ENCODE assay signal across 20 cellular contexts in genomic region chr11:1176224-1177019, GRCh38. TPM values are rescaled to one million over a fixed set of nuclear protein-coding genes. Genes with fewer than 3 reads are reported as not detected.
DNase-seq lines count a peak whose midpoint lies in the region; ATAC-seq and TF ChIP-seq lines count a peak whose summit lies in the region.
"Had no signal": no experiment of that assay in that cellular context is flagged by ENCODE, and none has a peak within 500 bp of the region (broad histone marks: within the 10 kb centered on the region; RNA-seq: fewer than 3 reads in every experiment).

No MANE protein-coding gene starts in this region.

- H3K9me3 ChIP-seq in right atrium auricular region, result no peaks in the 10 kb centered on the region
- no peaks in the 10 kb centered on the region for H3K9me3 ChIP-seq in lower lobe of right lung
- H3K9me3 ChIP-seq: A549 had no signal

- H3K36me3 ChIP-seq in right atrium auricular region (no peaks in the 10 kb centered on the region), lower lobe of right lung (no peaks in the 10 kb centered on the region)

- H3K4me1 Mint-ChIP-seq in stimulated activated naive CD8-positive, alpha-beta T cell treated with anti-CD3 and anti-CD28 coated beads, Interleukin-15, amount 100 ng/mL, for 72 hours, result no peaks in the 10 kb centered on the region
- H3K4me1 Mint-ChIP-seq: GM23338 had no signal

- H3K27me3 ChIP-seq in right atrium auricular region (no peaks in the 10 kb centered on the region), lower lobe of right lung (ENCODE audit: low read depth) (peaks cover under 1% of the 10 kb centered on the region)

- H3K4me1 ChIP-seq in right atrium auricular region (no peaks in the 10 kb centered on the region), lower lobe of right lung (no peaks in the 10 kb centered on the region)
- H3K4me1 ChIP-seq: A549 had no signal

- H3K27ac Mint-ChIP-seq in stimulated activated naive CD8-positive, alpha-beta T cell treated with anti-CD3 and anti-CD28 coated beads, Interleukin-15, amount 100 ng/mL, for 72 hours, result no peak overlapping the region
- H3K27ac Mint-ChIP-seq: GM23338, HFFc6 had no signal

- intact Hi-C loops in Right ventricle myocardium inferior (cut with DNase I) (no loop called here), lower lobe of right lung (cut with DNase I) (no loop called here)

- H3K27ac ChIP-seq in right atrium auricular region (no peak overlapping the region), lower lobe of right lung (no peak overlapping the region)
- H3K27ac ChIP-seq: 22Rv1, A549, C4-2B had no signal

- no peaks in the 10 kb centered on the region for H3K27me3 Mint-ChIP-seq in stimulated activated naive CD8-positive, alpha-beta T cell treated with anti-CD3 and anti-CD28 coated beads, Interleukin-15, amount 100 ng/mL, for 72 hours

- ATAC-seq in Right ventricle myocardium inferior, result no peak
- ATAC-seq in stimulated activated naive CD8-positive, alpha-beta T cell treated with anti-CD3 and anti-CD28 coated beads, Interleukin-15, amount 100 ng/mL, for 72 hours, result peak; percentile 19
- no peak for ATAC-seq in stimulated activated naive CD8-positive, alpha-beta T cell treated with anti-CD3 and anti-CD28 coated beads, Interleukin-15, Interleukin-2, amounts not matched to agents 100 U/mL and 50 U/mL, for 24 hours
- peak in 1 of 2 donors; percentile 5 for ATAC-seq in lower lobe of right lung
- ATAC-seq: A549, GM23338, HCT116, HepG2 had no signal

- no peak overlapping the region for H3K4me3 ChIP-seq in right atrium auricular region
- H3K4me3 ChIP-seq in lower lobe of right lung, result no peak overlapping the region
- H3K4me3 ChIP-seq: A549, GM23338 had no signal

- peak; percentile 64 for DNase-seq in Right ventricle myocardium inferior (ENCODE audit: missing footprints)
- no peak for DNase-seq in right atrium auricular region (ENCODE audit: low spot score)
- no peak for DNase-seq in stimulated activated naive CD8-positive, alpha-beta T cell treated with anti-CD3 and anti-CD28 coated beads, Interleukin-15, amount 100 ng/mL, for 72 hours
- DNase-seq in stimulated activated naive CD8-positive, alpha-beta T cell treated with anti-CD3 and anti-CD28 coated beads, Interleukin-15, Interleukin-2, amounts not matched to agents 100 U/mL and 50 U/mL, for 24 hours, result no peak
- peak; percentile 27 for DNase-seq in lower lobe of right lung
- DNase-seq in medulla oblongata (ENCODE audit: extremely low spot score), result no peak
- no peak for DNase-seq in T-helper 1 cell
- DNase-seq: AML-193; CD4-positive, alpha-beta memory T cell; DMS153; DMS79; GDM1; HFFc6 had no signal

- no peak overlapping the region for H3K4me3 Mint-ChIP-seq in stimulated activated naive CD8-positive, alpha-beta T cell treated with anti-CD3 and anti-CD28 coated beads, Interleukin-15, amount 100 ng/mL, for 72 hours
- H3K4me3 Mint-ChIP-seq: CD4-positive, alpha-beta memory T cell; GM23338; HFFc6 had no signal

- H3K9me3 Mint-ChIP-seq in stimulated activated naive CD8-positive, alpha-beta T cell treated with anti-CD3 and anti-CD28 coated beads, Interleukin-15, amount 100 ng/mL, for 72 hours, result peaks cover 0 to 20% of the 10 kb centered on the region in 2 donors
- H3K9me3 Mint-ChIP-seq: CD4-positive, alpha-beta memory T cell had no signal

- TF ChIP-seq CTCF in right atrium auricular region (IDR thresholded peaks at IDR 0.05) (no peak), lower lobe of right lung (IDR thresholded peaks at IDR 0.05) (no peak)

RNA-seq across cellular contexts. Expression of gene MUC5AC, which starts 18.7 kb away (rescaled TPM):
- not detected for total RNA-seq in Right ventricle myocardium inferior
- total RNA-seq in right atrium auricular region, result not detected
- total RNA-seq in lower lobe of right lung, result 0.35 TPM
- total RNA-seq: CD4-positive, alpha-beta memory T cell; Daoy; GM23338; HepG2; HFFc6 had no signal

RNA-seq across cellular contexts. Expression of gene MUC5B, which starts 46.4 kb away (rescaled TPM):
- total RNA-seq in Right ventricle myocardium inferior, result not detected
- total RNA-seq in right atrium auricular region, result not detected
- 57.5 TPM for total RNA-seq in lower lobe of right lung
- total RNA-seq: CD4-positive, alpha-beta memory T cell; Daoy; HepG2; HFFc6 had no signal

Comparison
In these comparisons a context has a peak if more than half of its experiments do, and no peak if none do; other contexts are left out.
1. DNase-seq: peak in Right ventricle myocardium inferior (single experiment) and lower lobe of right lung (single experiment); none in right atrium auricular region (single experiment), stimulated activated naive CD8-positive, alpha-beta T cell treated with anti-CD3 and anti-CD28 coated beads, Interleukin-15, amount 100 ng/mL, for 72 hours (0 of 2), stimulated activated naive CD8-positive, alpha-beta T cell treated with anti-CD3 and anti-CD28 coated beads, Interleukin-15, Interleukin-2, amounts not matched to agents 100 U/mL and 50 U/mL, for 24 hours (single experiment), medulla oblongata (single experiment) and T-helper 1 cell (0 of 5).
2. RNA of gene MUC5B, which starts 46.4 kb away (total RNA-seq): 57.5 TPM in lower lobe of right lung (single experiment); not detected in Right ventricle myocardium inferior (single experiment) and not detected in right atrium auricular region; every median in the first group is over 10 times any median in the second.